ENCODE assay signal across 14 cellular contexts in the genomic region with DNA sequence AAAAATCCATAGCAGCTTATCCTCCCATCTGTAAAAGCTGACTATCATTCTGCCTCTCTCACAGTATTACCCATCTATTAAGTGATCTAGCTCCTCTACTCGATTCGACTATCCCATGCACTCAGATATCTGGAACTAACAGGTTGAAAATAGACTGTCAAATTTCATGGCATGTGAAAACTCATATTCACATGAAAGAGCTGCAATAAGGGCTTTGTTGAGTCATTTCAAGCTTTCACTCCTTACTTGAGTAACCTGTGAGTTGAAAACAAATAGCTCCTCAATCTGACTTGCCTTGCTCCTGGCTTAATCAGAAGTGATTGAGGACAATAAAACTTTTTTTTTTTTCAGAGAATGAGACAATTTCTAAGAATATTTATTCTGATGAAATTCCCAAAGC.
DNase-seq lines count a peak whose midpoint lies in the region; ATAC-seq, FAIRE-seq and TF ChIP-seq lines count a peak whose summit lies in the region.
"Had no signal": no experiment of that assay in that cellular context is flagged by ENCODE, and none has a peak within 500 bp of the region (broad histone marks: within the 10 kb centered on the region; RNA-seq: fewer than 3 reads in every experiment).

No MANE protein-coding gene starts in this region.

- H3K27me3 Mint-ChIP-seq in activated T-cell treated with anti-CD3 and anti-CD28 coated beads, Interleukin-2, amount 50 U/mL, for 72 hours (ENCODE audit: low read depth): peaks cover 13% of the 10 kb centered on the region
- H3K27me3 Mint-ChIP-seq: activated CD4-positive, alpha-beta T cell treated with anti-CD3 and anti-CD28 coated beads, Interleukin-2, amount 10 ng/mL, durations not matched to agents 24 days and 14 days had no signal

- no peak overlapping the region for H3K9ac ChIP-seq in HepG2 (ENCODE audit: insufficient read depth, low read depth, low read length)

- no peaks in the 10 kb centered on the region for H3K36me3 ChIP-seq in HepG2 (replicated peaks in 1 of 2; ENCODE audit: control insufficient read depth in 1 of 2, insufficient read depth in 2 of 2, low read length in 2 of 2)

- H3K4me2 ChIP-seq in HepG2 (ENCODE audit: low read depth, low read length): no peak overlapping the region

- DNase-seq in activated T-cell treated with anti-CD3 and anti-CD28 coated beads, Interleukin-2, amount 50 U/mL, for 72 hours: peak in 1 of 2 donors; percentile 2
- no peak for DNase-seq in activated T-cell treated with anti-CD3 and anti-CD28 coated beads, Interleukin-2, amount 50 U/mL, for 1 hour
- no peak for DNase-seq in stimulated activated naive CD8-positive, alpha-beta T cell treated with anti-CD3 and anti-CD28 coated beads, Interleukin-15, Interleukin-2, amounts not matched to agents 100 U/mL and 50 U/mL, for 24 hours
- DNase-seq in NK-92 (lab: John Stamatoyannopoulos, UW; ENCODE audit: unreplicated experiment) (no peak), HepG2 (ENCODE audit: low spot score) (no peak), NCI-H146 treated with DMSO at 0.1 percent for 48 hours (lab: John Stamatoyannopoulos, UW; ENCODE audit: unreplicated experiment) (no peak)
- DNase-seq: ACHN; activated CD4-positive, alpha-beta T cell treated with anti-CD3 and anti-CD28 coated beads, Interleukin-2, amount 10 ng/mL, durations not matched to agents 24 days and 14 days; erythroblast; NCI-H1417 had no signal

- no peak overlapping the region for H2AFZ ChIP-seq in HepG2 (ENCODE audit: low read length)

- FAIRE-seq in HepG2 (lab: Jason Lieb, UNC): no peak
- FAIRE-seq: astrocyte, islet of Langerhans had no signal

- no peak overlapping the region for H3K27ac Mint-ChIP-seq in activated T-cell treated with anti-CD3 and anti-CD28 coated beads, Interleukin-2, amount 50 U/mL, for 72 hours
- H3K27ac Mint-ChIP-seq: activated CD4-positive, alpha-beta T cell treated with anti-CD3 and anti-CD28 coated beads, Interleukin-2, amount 10 ng/mL, durations not matched to agents 24 days and 14 days had no signal

- 0% methylated on average over 2 of the region's 2 CpGs for WGBS in HepG2 (ENCODE audit: low lambda C conversion rate)

- TF ChIP-seq POLR2A in HepG2 (IDR thresholded peaks at IDR 0.05; ENCODE audit: insufficient read depth in 1 of 2, low read depth in 2 of 2, low read length in 2 of 2): no peak

- in situ Hi-C loops in HepG2 (cut with HindIII; ENCODE audit: extremely low pct_ligation_motif_present, low pct_unique_long_range_greater_than_20kb): no loop called here

- no peaks in the 10 kb centered on the region for H3K9me3 Mint-ChIP-seq in activated T-cell treated with anti-CD3 and anti-CD28 coated beads, Interleukin-2, amount 50 U/mL, for 72 hours
- H3K9me3 Mint-ChIP-seq: activated CD4-positive, alpha-beta T cell treated with anti-CD3 and anti-CD28 coated beads, Interleukin-2, amount 10 ng/mL, durations not matched to agents 24 days and 14 days had no signal

- ATAC-seq in activated T-cell treated with anti-CD3 and anti-CD28 coated beads, Interleukin-2, amount 50 U/mL, for 72 hours (replicated peaks in 1 of 2): peak; percentile 78 to 79
- peak; percentile 69 for ATAC-seq in GM21619 (IDR thresholded peaks at IDR 0.05; ENCODE audit: unreplicated experiment)
- ATAC-seq in HG03159 (IDR thresholded peaks at IDR 0.05; ENCODE audit: unreplicated experiment): peak; percentile 80
- peak; percentile 46 for ATAC-seq in stimulated activated naive CD8-positive, alpha-beta T cell treated with anti-CD3 and anti-CD28 coated beads, Interleukin-15, Interleukin-2, amounts not matched to agents 100 U/mL and 50 U/mL, for 24 hours
- ATAC-seq in HepG2: no peak

- POLR2A ChIA-PET in HepG2 (lab: Yijun Ruan, JAX): no interaction called here

- H3K36me3 Mint-ChIP-seq in activated T-cell treated with anti-CD3 and anti-CD28 coated beads, Interleukin-2, amount 50 U/mL, for 72 hours (ENCODE audit: insufficient read depth in 2 of 2): no peaks in the 10 kb centered on the region

- CTCF ChIA-PET in HepG2 (lab: Yijun Ruan, JAX; ENCODE audit: low intra/inter-chr PET ratio, low total read pairs): no interaction called here

- TF ChIP-seq RAD21 in HepG2 (CRISPR knock-in tag; IDR thresholded peaks at IDR 0.05): no peak

- H3K4me1 Mint-ChIP-seq in activated T-cell treated with anti-CD3 and anti-CD28 coated beads, Interleukin-2, amount 50 U/mL, for 72 hours (ENCODE audit: low read depth): peaks cover 26% of the 10 kb centered on the region

- no peak for TF ChIP-seq CTCF in HepG2 (CRISPR knock-in tag; IDR thresholded peaks at IDR 0.05)

- no peaks in the 10 kb centered on the region for H4K20me1 ChIP-seq in HepG2 (ENCODE audit: insufficient read depth, low read length)

- H3K27ac ChIP-seq in HepG2 (ENCODE audit: extremely low read length, insufficient read depth, low read length): no peak overlapping the region

- no peak overlapping the region for H3K4me3 ChIP-seq in HepG2 (replicated peaks in 1 of 3; ENCODE audit: insufficient read depth in 1 of 3, low read depth in 2 of 3, low read length in 3 of 3)

- H3K79me2 ChIP-seq in HepG2 (ENCODE audit: insufficient read depth, low read length): no peaks in the 10 kb centered on the region

- H3K27me3 ChIP-seq in HepG2 (ENCODE audit: control insufficient read depth in 1 of 2, insufficient read depth in 2 of 2, low read length in 2 of 2): no peaks in the 10 kb centered on the region

- peak overlapping the region in 1 of 2 donors; percentile 6 for H3K4me3 Mint-ChIP-seq in activated T-cell treated with anti-CD3 and anti-CD28 coated beads, Interleukin-2, amount 50 U/mL, for 72 hours
- H3K4me3 Mint-ChIP-seq: activated CD4-positive, alpha-beta T cell treated with anti-CD3 and anti-CD28 coated beads, Interleukin-2, amount 10 ng/mL, durations not matched to agents 24 days and 14 days had no signal

- intact Hi-C loops in HepG2 (cut with micrococcal nuclease; ENCODE audit: unreplicated experiment): no loop called here

- H3K9me3 ChIP-seq in HepG2 (ENCODE audit: low read length): no peaks in the 10 kb centered on the region

- TF ChIP-seq EP300 in HepG2 (IDR thresholded peaks at IDR 0.05; ENCODE audit: low read depth in 2 of 2, low read length in 2 of 2) (no peak), HepG2 (CRISPR knock-in tag; IDR thresholded peaks at IDR 0.05; ENCODE audit: borderline replicate concordance) (no peak)

- H3K4me1 ChIP-seq in HepG2 (ENCODE audit: insufficient read depth, low read length): no peaks in the 10 kb centered on the region

- BruUV-seq in HepG2 (replicated peaks; lab: Mats Ljungman, UMichigan): no TSS peak

TF ChIP-seq in HepG2, 621 proteins besides CTCF, POLR2A, EP300 and RAD21:
- no peak for TF ChIP-seq NFIB (CRISPR knock-in tag; IDR thresholded peaks at IDR 0.05; ENCODE audit: borderline replicate concordance)
- TF ChIP-seq ZBTB2 (CRISPR knock-in tag; IDR thresholded peaks at IDR 0.05; ENCODE audit: low read depth): no peak
- TF ChIP-seq, protein P1, sequence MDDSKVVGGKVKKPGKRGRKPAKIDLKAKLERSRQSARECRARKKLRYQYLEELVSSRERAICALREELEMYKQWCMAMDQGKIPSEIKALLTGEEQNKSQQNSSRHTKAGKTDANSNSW (CRISPR knock-in tag; IDR thresholded peaks at IDR 0.05; ENCODE audit: borderline replicate concordance): no peak
- no peak for TF ChIP-seq ZNF501 (CRISPR knock-in tag; IDR thresholded peaks at IDR 0.05)
- TF ChIP-seq TBL1XR1 (IDR thresholded peaks at IDR 0.05; ENCODE audit: borderline replicate concordance, low read length, partially characterized antibody): no peak
- no peak for TF ChIP-seq HOXA7 (CRISPR knock-in tag; IDR thresholded peaks at IDR 0.05)
